Comparison of ENCODE assay signal across 8 cellular contexts in genomic region chr5:150599917-150600511, GRCh38. TPM values are rescaled to one million over a fixed set of nuclear protein-coding genes. Genes with fewer than 3 reads are reported as not detected.
DNase-seq lines count a peak whose midpoint lies in the region; ATAC-seq and TF ChIP-seq lines count a peak whose summit lies in the region.

No MANE protein-coding gene starts in this region.

- DNase-seq in DMS79 treated with DMSO at 0.1 percent for 48 hours (lab: John Stamatoyannopoulos, UW) (peak; percentile 44), NCI-H69 (lab: John Stamatoyannopoulos, UW) (peak; percentile 95), fibroblast of gingiva (ENCODE audit: low read depth) (peak; percentile 28), pons (ENCODE audit: low spot score) (peak; percentile 23), Caco-2 (no peak)
- DNase-seq in activated CD4-positive, alpha-beta T cell treated with anti-CD3 and anti-CD28 coated beads for 36 hours: no peak
- no peak for DNase-seq in activated CD8-positive, alpha-beta memory T cell treated with anti-CD3 and anti-CD28 coated beads for 24 hours

- no TSS peak for BruUV-seq in Caco-2 (replicated peaks; lab: Mats Ljungman, UMichigan)

- no peak overlapping the region for H3K4me3 ChIP-seq in Caco-2 (ENCODE audit: low read depth, low read length)

- H3K4me1 ChIP-seq in Caco-2: peaks cover 20% of the 10 kb centered on the region

- no peaks in the 10 kb centered on the region for H3K27me3 ChIP-seq in Caco-2 (replicated peaks; ENCODE audit: control insufficient read depth, insufficient read depth, low read length)

- CTCF ChIA-PET in activated CD4-positive, alpha-beta T cell treated with anti-CD3 and anti-CD28 coated beads for 36 hours (lab: Charles Lee): no interaction called here
- CTCF ChIA-PET in Caco-2 (lab: Charles Lee): no interaction called here

- no peak overlapping the region for H3K4me3 Mint-ChIP-seq in activated CD4-positive, alpha-beta T cell treated with anti-CD3 and anti-CD28 coated beads for 36 hours
- no peak overlapping the region for H3K4me3 Mint-ChIP-seq in Caco-2 (ENCODE audit: unreplicated experiment)

- POLR2A ChIA-PET in activated CD4-positive, alpha-beta T cell treated with anti-CD3 and anti-CD28 coated beads for 36 hours (lab: Charles Lee): interaction anchor here (0.7 kb wide), 1 partner anchor 20 kb away, joined by 3 read pairs; no protein-coding TSS in a partner anchor
- POLR2A ChIA-PET in Caco-2 (lab: Charles Lee): no interaction called here

- ATAC-seq in activated CD4-positive, alpha-beta T cell treated with anti-CD3 and anti-CD28 coated beads for 36 hours: no peak
- no peak for ATAC-seq in GM18858 (IDR thresholded peaks at IDR 0.05; ENCODE audit: unreplicated experiment)

- no peaks in the 10 kb centered on the region for H3K4me1 Mint-ChIP-seq in activated CD4-positive, alpha-beta T cell treated with anti-CD3 and anti-CD28 coated beads for 36 hours
- peaks cover 16% of the 10 kb centered on the region for H3K4me1 Mint-ChIP-seq in Caco-2 (ENCODE audit: low read depth, unreplicated experiment)

- H3K9me3 Mint-ChIP-seq in activated CD4-positive, alpha-beta T cell treated with anti-CD3 and anti-CD28 coated beads for 36 hours (ENCODE audit: low read depth): no peaks in the 10 kb centered on the region
- H3K9me3 Mint-ChIP-seq in Caco-2 (ENCODE audit: unreplicated experiment): no peaks in the 10 kb centered on the region

- no peak overlapping the region for H3K27ac Mint-ChIP-seq in activated CD4-positive, alpha-beta T cell treated with anti-CD3 and anti-CD28 coated beads for 36 hours
- no peak overlapping the region for H3K27ac Mint-ChIP-seq in Caco-2 (ENCODE audit: unreplicated experiment)

- H3K27me3 Mint-ChIP-seq in activated CD4-positive, alpha-beta T cell treated with anti-CD3 and anti-CD28 coated beads for 36 hours: no peaks in the 10 kb centered on the region
- H3K27me3 Mint-ChIP-seq in Caco-2 (ENCODE audit: insufficient read depth, unreplicated experiment): no peaks in the 10 kb centered on the region

- no peaks in the 10 kb centered on the region; the same call in 1 of the 2 replicates for H3K36me3 ChIP-seq in Caco-2 (ENCODE audit: control insufficient read depth, insufficient read depth, low read length)

- TF ChIP-seq CTCF in Caco-2 (IDR thresholded peaks at IDR 0.05; ENCODE audit: insufficient read depth in 1 of 2, low read depth in 1 of 2, low read length in 1 of 2, severe bottlenecking in 1 of 2, unreplicated experiment in 1 of 2): no peak

- H3K36me3 Mint-ChIP-seq in activated CD4-positive, alpha-beta T cell treated with anti-CD3 and anti-CD28 coated beads for 36 hours (ENCODE audit: low read depth): no peaks in the 10 kb centered on the region
- no peaks in the 10 kb centered on the region for H3K36me3 Mint-ChIP-seq in Caco-2 (ENCODE audit: insufficient read depth, unreplicated experiment)

- intact Hi-C loops in activated CD4-positive, alpha-beta T cell treated with anti-CD3 and anti-CD28 coated beads for 36 hours (cut with DNase I, micrococcal nuclease): no loop called here
- intact Hi-C loops in Caco-2 (cut with micrococcal nuclease; ENCODE audit: unreplicated experiment): no loop called here

- no peaks in the 10 kb centered on the region for H3K9me3 ChIP-seq in Caco-2

RNA-seq across cellular contexts. Expression of gene SYNPO, which starts 40.4 kb away (rescaled TPM):
- total RNA-seq in activated CD4-positive, alpha-beta T cell treated with anti-CD3 and anti-CD28 coated beads for 36 hours: under 1 TPM; 0.11 to 0.14 TPM
- 22.4 and 25.1 TPM in 2 replicates for total RNA-seq in Caco-2 (2022)

Comparison
In these comparisons a context has a peak if more than half of its experiments do, and no peak if none do; other contexts are left out.
1. DNase-seq: peak in DMS79 treated with DMSO at 0.1 percent for 48 hours (single experiment), NCI-H69 (single experiment), fibroblast of gingiva (single experiment) and pons (single experiment); none in activated CD4-positive, alpha-beta T cell treated with anti-CD3 and anti-CD28 coated beads for 36 hours (single experiment), Caco-2 (0 of 2) and activated CD8-positive, alpha-beta memory T cell treated with anti-CD3 and anti-CD28 coated beads for 24 hours (single experiment).
2. RNA of gene SYNPO, which starts 40.4 kb away (total RNA-seq): 22.4 to 25.1 TPM in Caco-2; 0.11 to 0.14 TPM in activated CD4-positive, alpha-beta T cell treated with anti-CD3 and anti-CD28 coated beads for 36 hours; every median in the first group is over 10 times any median in the second.